Comparison of ENCODE assay signal across 22 cellular contexts in the genomic region with DNA sequence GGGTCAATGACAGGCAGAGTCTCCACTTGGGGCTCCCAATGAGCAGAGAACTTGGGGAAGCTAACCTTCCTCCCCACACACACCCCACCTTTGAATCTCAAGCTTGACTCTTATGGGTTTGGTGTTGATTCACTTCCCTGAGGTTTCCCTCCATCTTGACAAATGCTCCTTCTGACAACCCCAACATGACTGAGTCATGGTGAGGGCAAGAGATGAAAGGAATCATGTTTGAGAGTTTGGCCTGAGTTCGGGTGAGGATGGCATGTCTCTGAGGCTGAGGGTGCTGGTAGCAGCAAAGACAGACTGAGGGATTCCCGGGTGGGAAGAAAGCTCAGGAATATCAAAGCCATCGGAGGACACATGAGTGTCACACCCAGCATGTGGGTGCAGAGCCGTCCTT. TPM values are rescaled to one million over a fixed set of nuclear protein-coding genes. Genes with fewer than 3 reads are reported as not detected.
A peak's percentile ranks its signal among the peaks of the same experiment; 100 is the strongest.
DNase-seq lines count a peak whose midpoint lies in the region; ATAC-seq and TF ChIP-seq lines count a peak whose summit lies in the region.
"Had no signal": no experiment of that assay in that cellular context is flagged by ENCODE, and none has a peak within 500 bp of the region (broad histone marks: within the 10 kb centered on the region; RNA-seq: fewer than 3 reads in every experiment).

No MANE protein-coding gene starts in this region.

- no peak overlapping the region for H3K4me3 ChIP-seq in GM23248
- no peak overlapping the region for H3K4me3 ChIP-seq in fibroblast of mammary gland (ENCODE audit: control insufficient read depth, low read depth, low read length)
- H3K4me3 ChIP-seq in smooth muscle cell = no peak overlapping the region
- no peak overlapping the region for H3K4me3 ChIP-seq in WERI-Rb-1 (ENCODE audit: low read depth, low read length)
- H3K4me3 ChIP-seq: SJSA1 had no signal

- ATAC-seq in HG03354 (IDR thresholded peaks at IDR 0.05; ENCODE audit: poor library complexity, severe bottlenecking, unreplicated experiment) = no peak

- H3K27me3 ChIP-seq in GM23248 (replicated peaks; ENCODE audit: insufficient read depth) (no peaks in the 10 kb centered on the region), smooth muscle cell (ENCODE audit: low read depth) (no peaks in the 10 kb centered on the region), WERI-Rb-1 (ENCODE audit: insufficient read depth, low read depth, severe bottlenecking) (no peaks in the 10 kb centered on the region)
- H3K27me3 ChIP-seq: SJSA1 had no signal

- H3K4me2 ChIP-seq in GM23248 (ENCODE audit: unreplicated experiment) (no peak overlapping the region), smooth muscle cell (no peak overlapping the region)

- H3K27ac ChIP-seq in GM23248 (no peak overlapping the region), smooth muscle cell (ENCODE audit: low read depth) (no peak overlapping the region), WERI-Rb-1 (no peak overlapping the region)
- H3K27ac ChIP-seq: RWPE1, SJSA1 had no signal

- no peaks in the 10 kb centered on the region for H3K36me3 ChIP-seq in GM23248 (ENCODE audit: low read depth)
- no peaks in the 10 kb centered on the region for H3K36me3 ChIP-seq in smooth muscle cell (ENCODE audit: low read depth)
- no peaks in the 10 kb centered on the region for H3K36me3 ChIP-seq in WERI-Rb-1
- H3K36me3 ChIP-seq: SJSA1 had no signal

- 75 to 81% methylated on average over 4 of the region's 4 CpGs for WGBS in GM23248 (ENCODE audit: low coverage in 1 of 2, low lambda C conversion rate in 2 of 2, missing lambda C conversion rate in 2 of 2), 2 experiments
- WGBS in smooth muscle cell (ENCODE audit: low lambda C conversion rate) = 75% methylated on average over 4 of the region's 4 CpGs

- H3F3A ChIP-seq in GM23248 (ENCODE audit: insufficient read depth) (peaks cover 9% of the 10 kb centered on the region; the same call in 1 of the 2 replicates), smooth muscle cell (ENCODE audit: low read depth) (peaks cover 16% of the 10 kb centered on the region)

- peaks cover 9% of the 10 kb centered on the region for H3K4me1 ChIP-seq in GM23248 (ENCODE audit: insufficient read depth)
- peaks cover 9% of the 10 kb centered on the region for H3K4me1 ChIP-seq in smooth muscle cell (ENCODE audit: low read depth)

- in situ Hi-C loops in GM23248 (cut with MboI) = no loop called here

- no peak overlapping the region for H2AFZ ChIP-seq in GM23248
- H2AFZ ChIP-seq in smooth muscle cell (ENCODE audit: low read depth) = no peak overlapping the region

- no peak for TF ChIP-seq CTCF in fibroblast of mammary gland (conservative IDR thresholded peaks at IDR 0.05; ENCODE audit: control insufficient read depth, insufficient read depth, low read depth, low read length)
- TF ChIP-seq CTCF in smooth muscle cell (IDR thresholded peaks at IDR 0.05; ENCODE audit: borderline replicate concordance, insufficient read depth, poor library complexity, severe bottlenecking) = no peak
- no peak for TF ChIP-seq CTCF in WERI-Rb-1 (IDR thresholded peaks at IDR 0.05; ENCODE audit: low read depth, low read length)

- H3K9me3 ChIP-seq in GM23248 (ENCODE audit: low read depth) (no peaks in the 10 kb centered on the region), smooth muscle cell (replicated peaks; ENCODE audit: low read depth) (no peaks in the 10 kb centered on the region), WERI-Rb-1 (ENCODE audit: severe bottlenecking) (peaks cover 1% of the 10 kb centered on the region)
- H3K9me3 ChIP-seq: SJSA1 had no signal

- H3K79me2 ChIP-seq in GM23248 (ENCODE audit: insufficient read depth) (no peaks in the 10 kb centered on the region), smooth muscle cell (ENCODE audit: low read depth) (no peaks in the 10 kb centered on the region)

- H4K20me1 ChIP-seq in GM23248 (ENCODE audit: insufficient read depth) = no peaks in the 10 kb centered on the region
- no peaks in the 10 kb centered on the region for H4K20me1 ChIP-seq in smooth muscle cell (ENCODE audit: low read depth)

- no peaks in the 10 kb centered on the region for H3K9me2 ChIP-seq in GM23248 (ENCODE audit: insufficient read depth)

- DNase-seq in GM23248 = peak; percentile 54
- DNase-seq in NCI-H226 = peak; percentile 31
- peak; percentile 56 for DNase-seq in fibroblast of mammary gland (ENCODE audit: low read depth)
- DNase-seq in renal cortical epithelial cell (ENCODE audit: low read depth) = peak; percentile 19
- no peak for DNase-seq in NCI-H345 (lab: John Stamatoyannopoulos, UW)
- no peak for DNase-seq in smooth muscle cell (lab: John Stamatoyannopoulos, UW; ENCODE audit: unreplicated experiment)
- no peak for DNase-seq in WERI-Rb-1
- DNase-seq: C1 segment of cervical spinal cord, COR-L47, DMS153, H9, KBM-7, MM.1S, NCI-H1105 treated with DMSO at 0.1 percent for 48 hours, NCI-H187 treated with DMSO at 0.1 percent for 48 hours, NCI-H524 treated with DMSO at 0.1 percent for 48 hours, SW 1271 had no signal

- H3K9ac ChIP-seq in GM23248 (no peak overlapping the region), smooth muscle cell (ENCODE audit: low read depth) (no peak overlapping the region)

RNA-seq across cellular contexts. Expression of a gene that starts 18.7 kb away (rescaled TPM):
- not detected in 2 replicates for total RNA-seq in GM23248 (2014; rRNA removed; shearing (Covaris generic))
- polyA plus RNA-seq in GM23248 (2016; fragmentation: Nextera tagmentation; extraction: Ambion mirVana) = not detected in 2 replicates
- total RNA-seq in renal cortical epithelial cell = not detected in 2 replicates
- total RNA-seq in smooth muscle cell = 0.22 and 1.3 TPM in 2 replicates
- polyA plus RNA-seq in smooth muscle cell = not detected in 2 replicates
- total RNA-seq: H9, OCI-LY7, SJSA1 had no signal
- polyA plus RNA-seq: AG04450 had no signal

RNA-seq across cellular contexts. Expression of a gene that starts 25.1 kb away (rescaled TPM):
- 65.4 and 71.5 TPM in 2 replicates for total RNA-seq in GM23248 (2014; rRNA removed; shearing (Covaris generic))
- 95.5 and 100 TPM in 2 replicates for polyA plus RNA-seq in GM23248 (2016; fragmentation: Nextera tagmentation; extraction: Ambion mirVana)
- total RNA-seq in renal cortical epithelial cell = 844 and 5,183 TPM in 2 replicates
- total RNA-seq in smooth muscle cell = 539 and 722 TPM in 2 replicates
- polyA plus RNA-seq in smooth muscle cell = 454 and 1,762 TPM in 2 replicates
- total RNA-seq: OCI-LY7, SJSA1 had no signal

RNA-seq across cellular contexts. Expression of a gene that starts 33.5 kb away (rescaled TPM):
- 0.25 TPM in 1 of 2 replicates, not detected in the other for total RNA-seq in GM23248 (2014; rRNA removed; shearing (Covaris generic))
- 0.90 and 0.93 TPM in 2 replicates for polyA plus RNA-seq in GM23248 (2016; fragmentation: Nextera tagmentation; extraction: Ambion mirVana)
- total RNA-seq in renal cortical epithelial cell = 0.25 and 4.2 TPM in 2 replicates
- total RNA-seq in smooth muscle cell = 235 and 348 TPM in 2 replicates
- polyA plus RNA-seq in smooth muscle cell = 193 and 492 TPM in 2 replicates
- total RNA-seq: H9 had no signal
- polyA plus RNA-seq: AG04450 had no signal

RNA-seq across cellular contexts. Expression of a gene that starts 34.5 kb away (rescaled TPM):
- total RNA-seq in GM23248 (2014; rRNA removed; shearing (Covaris generic)) = 0.65 and 1.1 TPM in 2 replicates
- polyA plus RNA-seq in GM23248 (2016; fragmentation: Nextera tagmentation; extraction: Ambion mirVana) (2.3 and 2.7 TPM in 2 replicates), smooth muscle cell (0.93 and 1.3 TPM in 2 replicates)
- total RNA-seq in renal cortical epithelial cell (0.99 and 2.8 TPM in 2 replicates), smooth muscle cell (0.49 and 1.7 TPM in 2 replicates)
- total RNA-seq: OCI-LY7 had no signal

RNA-seq across cellular contexts. Expression of a gene that starts 47.8 kb away (rescaled TPM):
- 0.76 TPM in 1 of 2 replicates, not detected in the other for total RNA-seq in GM23248 (2014; rRNA removed; shearing (Covaris generic))
- polyA plus RNA-seq in GM23248 (2016; fragmentation: Nextera tagmentation; extraction: Ambion mirVana) (not detected in 2 replicates), smooth muscle cell (1.7 and 3.8 TPM in 2 replicates)
- total RNA-seq in renal cortical epithelial cell (not detected in 2 replicates), smooth muscle cell (3.7 and 5.2 TPM in 2 replicates)
- total RNA-seq: H9, OCI-LY7, SJSA1 had no signal
- polyA plus RNA-seq: AG04450 had no signal

Comparison
In these comparisons a context has a peak if more than half of its experiments do, and no peak if none do; other contexts are left out.
1. DNase-seq: peak in GM23248 (single experiment), NCI-H226 (single experiment), fibroblast of mammary gland (single experiment) and renal cortical epithelial cell (single experiment); none in NCI-H345 (single experiment), smooth muscle cell (single experiment) and WERI-Rb-1 (single experiment).
2. RNA of a gene that starts 33.5 kb away (total RNA-seq): 235 to 348 TPM in smooth muscle cell; 0.25 to 4.2 TPM in renal cortical epithelial cell and 0.25 TPM in GM23248; every median in the first group is over 10 times any median in the second.